In the genomic region with DNA sequence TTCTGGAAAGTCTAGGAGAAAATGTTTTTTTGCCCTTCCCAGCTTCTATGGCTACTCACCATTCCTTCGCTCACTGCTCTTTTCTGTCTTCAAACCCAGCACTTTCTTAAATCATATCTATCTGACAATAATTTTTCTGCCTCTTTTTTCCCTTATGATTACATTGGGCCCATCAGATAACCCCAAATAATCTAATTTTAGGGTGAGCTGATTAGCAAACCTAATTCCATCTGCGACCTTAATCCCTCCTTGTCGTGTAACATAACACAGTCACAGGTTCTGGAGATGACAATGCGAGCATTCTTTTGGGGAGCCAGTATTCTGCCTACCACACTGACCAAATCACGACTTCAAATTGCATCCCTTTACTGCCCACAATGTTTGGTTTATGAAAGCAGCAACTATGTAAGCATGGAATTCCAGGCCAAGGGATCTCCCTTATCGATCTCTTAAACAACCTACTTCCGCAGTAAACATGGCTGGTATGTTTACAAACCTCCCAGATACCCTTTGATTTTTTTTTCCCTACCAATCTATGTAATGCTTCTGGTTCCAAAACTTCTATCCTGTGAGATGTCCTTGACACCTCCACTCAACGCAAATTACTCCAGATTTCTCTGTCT, we compare ENCODE assay signal across 29 cellular contexts.
"Had no signal": no experiment of that assay in that cellular context is flagged by ENCODE, and none has a peak within 500 bp of the region (broad histone marks: within the 10 kb centered on the region; RNA-seq: fewer than 3 reads in every experiment).

No MANE protein-coding gene starts in this region.

- H3K4me1 ChIP-seq: colonic mucosa, gastrocnemius medialis, left ventricle myocardium inferior, tibial artery had no signal

- H3K36me3 ChIP-seq: cardiac muscle cell, colonic mucosa, gastrocnemius medialis, left ventricle myocardium inferior, neutrophil, ovary, prostate gland, stomach, suprapubic skin, tibial artery had no signal

- H3K27ac ChIP-seq: cardiac muscle cell, colonic mucosa, dorsolateral prefrontal cortex, gastrocnemius medialis, left ventricle myocardium inferior, neutrophil, ovary, prostate gland, stomach, suprapubic skin, tibial artery had no signal

- H3K9me3 ChIP-seq: colonic mucosa, gastrocnemius medialis, left ventricle myocardium inferior, neutrophil, ovary, prostate gland, stomach, suprapubic skin, tibial artery had no signal

- H3K9me3 Mint-ChIP-seq: activated CD4-positive, alpha-beta T cell treated with anti-CD3 and anti-CD28 coated beads, Interleukin-2, amount 10 ng/mL, durations not matched to agents 24 days and 14 days; stimulated activated naive B cell treated with anti-CD40 and anti-IgM and Interleukin-4, amounts not matched to agents 10 μg/mL and 1 μg/mL and 100 μg/mL, for 72 hours had no signal

- H3K36me3 Mint-ChIP-seq: activated CD4-positive, alpha-beta memory T cell treated with anti-CD3 and anti-CD28 coated beads for 36 hours; activated naive CD4-positive, alpha-beta T cell treated with anti-CD3 and anti-CD28 coated beads, Interleukin-2, amount 50 U/mL, for 72 hours; naive B cell; stimulated activated naive B cell treated with anti-CD40 and anti-IgM and Interleukin-4, amounts not matched to agents 10 μg/mL and 1 μg/mL and 100 μg/mL, for 72 hours had no signal

- H3K4me3 Mint-ChIP-seq: activated CD4-positive, alpha-beta memory T cell treated with anti-CD3 and anti-CD28 coated beads for 36 hours; activated CD4-positive, alpha-beta T cell treated with anti-CD3 and anti-CD28 coated beads, Interleukin-2, amount 10 ng/mL, durations not matched to agents 24 days and 14 days; activated T-cell treated with anti-CD3 and anti-CD28 coated beads, Interleukin-2, amount 50 U/mL, for 4 hours; activated T-helper 17 cell treated with anti-CD3 and anti-CD28 coated beads, Interleukin-2, amount 50 U/mL, for 72 hours; naive B cell; nephron progenitor cell; stimulated activated naive B cell treated with anti-CD40 and anti-IgM and Interleukin-4, amounts not matched to agents 10 μg/mL and 1 μg/mL and 100 μg/mL, for 72 hours had no signal

- H3K27ac Mint-ChIP-seq: activated CD4-positive, alpha-beta memory T cell treated with anti-CD3 and anti-CD28 coated beads for 36 hours; activated CD4-positive, alpha-beta T cell treated with anti-CD3 and anti-CD28 coated beads, Interleukin-2, amount 10 ng/mL, durations not matched to agents 24 days and 14 days; activated naive CD4-positive, alpha-beta T cell treated with anti-CD3 and anti-CD28 coated beads, Interleukin-2, amount 50 U/mL, for 72 hours; activated T-helper 17 cell treated with anti-CD3 and anti-CD28 coated beads, Interleukin-2, amount 50 U/mL, for 72 hours; naive B cell; nephron progenitor cell; stimulated activated naive B cell treated with anti-CD40 and anti-IgM and Interleukin-4, amounts not matched to agents 10 μg/mL and 1 μg/mL and 100 μg/mL, for 72 hours had no signal

- H3K4me3 ChIP-seq: cardiac muscle cell, colonic mucosa, dorsolateral prefrontal cortex, gastrocnemius medialis, left ventricle myocardium inferior, lung, ovary, prostate gland, stomach, suprapubic skin, tibial artery had no signal

- H3K4me1 Mint-ChIP-seq: naive B cell had no signal

- H3K27me3 ChIP-seq: cardiac muscle cell, colonic mucosa, dorsolateral prefrontal cortex, gastrocnemius medialis, neutrophil, ovary, stomach, suprapubic skin, tibial artery had no signal

- H3K27me3 Mint-ChIP-seq: activated CD4-positive, alpha-beta memory T cell treated with anti-CD3 and anti-CD28 coated beads for 36 hours; activated CD4-positive, alpha-beta T cell treated with anti-CD3 and anti-CD28 coated beads, Interleukin-2, amount 10 ng/mL, durations not matched to agents 24 days and 14 days; activated T-helper 17 cell treated with anti-CD3 and anti-CD28 coated beads, Interleukin-2, amount 50 U/mL, for 72 hours; naive B cell; stimulated activated naive B cell treated with anti-CD40 and anti-IgM and Interleukin-4, amounts not matched to agents 10 μg/mL and 1 μg/mL and 100 μg/mL, for 72 hours had no signal

- DNase-seq: activated CD4-positive, alpha-beta memory T cell treated with anti-CD3 and anti-CD28 coated beads for 36 hours; activated CD4-positive, alpha-beta T cell treated with anti-CD3 and anti-CD28 coated beads, Interleukin-2, amount 10 ng/mL, durations not matched to agents 24 days and 14 days; activated CD8-positive, alpha-beta memory T cell treated with anti-CD3 and anti-CD28 coated beads, Interleukin-2, amount 50 U/mL, for 48 hours; activated gamma-delta T cell treated with Interleukin-2 at 50 U/mL for 16 hours; activated T-cell treated with anti-CD3 and anti-CD28 coated beads, Interleukin-2, amount 50 U/mL, for 4 hours; cerebellar nuclear complex; colonic mucosa; dorsolateral prefrontal cortex; effector memory CD4-positive, alpha-beta T cell; gastrocnemius medialis; glutamatergic neuron; islet precursor cell; left ventricle myocardium inferior; naive B cell; nephron progenitor cell; ovary; stimulated activated CD4-positive, alpha-beta T cell treated with anti-CD3 and anti-CD28 coated beads, Interleukin-15, amount 100 ng/mL, for 24 hours; stimulated activated CD4-positive, alpha-beta T cell treated with anti-CD3 and anti-CD28 coated beads, Interleukin-2, amount 100 ng/mL, for 24 hours; stimulated activated naive B cell treated with anti-CD40 and anti-IgM and Interleukin-4, amounts not matched to agents 10 μg/mL and 1 μg/mL and 100 μg/mL, for 72 hours; stomach; tibial artery had no signal

- ATAC-seq: activated CD4-positive, CD25-positive, alpha-beta regulatory T cell treated with anti-CD3 and anti-CD28 coated beads, Interleukin-2, amount 50 U/mL, for 24 hours; activated naive CD4-positive, alpha-beta T cell treated with anti-CD3 and anti-CD28 coated beads, Interleukin-2, amount 50 U/mL, for 72 hours; activated T-cell treated with anti-CD3 and anti-CD28 coated beads, Interleukin-2, amount 50 U/mL, for 4 hours; activated T-helper 17 cell treated with anti-CD3 and anti-CD28 coated beads, Interleukin-2, amount 50 U/mL, for 72 hours; gastrocnemius medialis; stimulated activated naive B cell treated with anti-CD40 and anti-IgM and Interleukin-4, amounts not matched to agents 10 μg/mL and 1 μg/mL and 100 μg/mL, for 72 hours had no signal
